In the genomic region with DNA sequence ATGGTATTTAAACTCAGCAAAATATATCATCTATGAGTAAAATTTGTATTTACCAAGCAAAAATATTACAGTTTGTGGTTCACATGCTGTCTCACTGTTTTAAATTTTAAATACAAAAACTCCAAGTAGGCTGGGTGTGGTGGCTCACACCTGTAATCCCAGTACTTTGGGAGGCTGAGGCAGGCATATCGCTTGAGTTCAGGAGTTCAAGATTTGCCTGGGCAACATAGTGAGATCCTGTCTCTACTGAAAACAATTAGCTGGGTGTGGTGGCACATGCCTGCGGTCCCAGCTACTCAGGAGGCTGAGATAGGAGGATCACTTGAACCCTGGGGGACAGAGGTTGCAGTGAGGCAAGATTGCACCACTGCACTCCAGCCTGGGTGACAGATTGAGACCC, we compare ENCODE assay signal across 34 cellular contexts.
"Had no signal": no experiment of that assay in that cellular context is flagged by ENCODE, and none has a peak within 500 bp of the region (broad histone marks: within the 10 kb centered on the region; RNA-seq: fewer than 3 reads in every experiment).

No MANE protein-coding gene starts in this region.

- H3K4me1 Mint-ChIP-seq: activated CD4-positive, alpha-beta memory T cell treated with anti-CD3 and anti-CD28 coated beads, Interleukin-2, amount 10 ng/mL, durations not matched to agents 7 days and 5 days; activated CD4-positive, alpha-beta T cell treated with anti-CD3 and anti-CD28 coated beads for 36 hours; activated CD4-positive, alpha-beta T cell treated with anti-CD3 and anti-CD28 coated beads, Interleukin-2, amount 10 ng/mL, durations not matched to agents 7 days and 5 days; activated CD8-positive, alpha-beta memory T cell treated with anti-CD3 and anti-CD28 coated beads, Interleukin-2, amount 10 ng/mL, durations not matched to agents 7 days and 5 days; activated naive CD4-positive, alpha-beta T cell treated with anti-CD3 and anti-CD28 coated beads, Interleukin-2, amount 10 ng/mL, durations not matched to agents 7 days and 5 days; activated naive CD4-positive, alpha-beta T cell treated with anti-CD3 and anti-CD28 coated beads, Interleukin-2, amount 50 U/mL, for 24 hours; activated naive CD8-positive, alpha-beta T cell treated with anti-CD3 and anti-CD28 coated beads for 36 hours had no signal

- H3K27ac ChIP-seq: adrenal gland, body of pancreas, brain microvascular endothelial cell, breast epithelium, VCaP had no signal

- H3K9me3 ChIP-seq: adrenal gland, body of pancreas had no signal

- H3K27ac Mint-ChIP-seq: activated CD4-positive, alpha-beta memory T cell treated with anti-CD3 and anti-CD28 coated beads, Interleukin-2, amount 10 ng/mL, durations not matched to agents 7 days and 5 days; activated CD4-positive, alpha-beta T cell treated with anti-CD3 and anti-CD28 coated beads for 36 hours; activated CD4-positive, alpha-beta T cell treated with anti-CD3 and anti-CD28 coated beads, Interleukin-2, amount 10 ng/mL, durations not matched to agents 7 days and 5 days; activated CD8-positive, alpha-beta memory T cell treated with anti-CD3 and anti-CD28 coated beads, Interleukin-2, amount 10 ng/mL, durations not matched to agents 7 days and 5 days; activated CD8-positive, alpha-beta T cell treated with anti-CD3 and anti-CD28 coated beads, Interleukin-2, amount 10 ng/mL, durations not matched to agents 7 days and 5 days; activated naive CD4-positive, alpha-beta T cell treated with anti-CD3 and anti-CD28 coated beads, Interleukin-2, amount 10 ng/mL, durations not matched to agents 7 days and 5 days; activated naive CD4-positive, alpha-beta T cell treated with anti-CD3 and anti-CD28 coated beads, Interleukin-2, amount 50 U/mL, for 24 hours; activated naive CD8-positive, alpha-beta T cell treated with anti-CD3 and anti-CD28 coated beads for 36 hours; activated T-cell treated with anti-CD3 and anti-CD28 coated beads, Interleukin-2, amount 50 U/mL, for 24 hours; activated T-helper 2 cell treated with anti-CD3 and anti-CD28 coated beads, Interferon-gamma antibody, Interleukin-2, Interleukin-4, amounts not matched to agents 10 μg/mL and 5 μg/mL and 100 μg/mL, durations not matched to agents 14 hours and 24 hours and 36 hours; T-helper 1 cell treated with Interleukin-12 subunit alpha and Interleukin-12 subunit beta and Interleukin-4 antibody, amounts not matched to agents 30 μg/mL and 1 μg/mL, for 36 hours; T-helper 2 cell treated with Interferon-gamma antibody and Interleukin-4, amounts not matched to agents 5 μg/mL and 100 μg/mL, for 36 hours had no signal

- H3K4me3 ChIP-seq: adrenal gland, body of pancreas, breast epithelium had no signal

- H3K36me3 ChIP-seq: adrenal gland, brain microvascular endothelial cell, breast epithelium had no signal

- H3K9me3 Mint-ChIP-seq: activated CD4-positive, alpha-beta memory T cell treated with anti-CD3 and anti-CD28 coated beads, Interleukin-2, amount 10 ng/mL, durations not matched to agents 7 days and 5 days; activated CD4-positive, alpha-beta T cell treated with anti-CD3 and anti-CD28 coated beads, Interleukin-2, amount 10 ng/mL, durations not matched to agents 7 days and 5 days; activated naive CD4-positive, alpha-beta T cell treated with anti-CD3 and anti-CD28 coated beads, Interleukin-2, amount 10 ng/mL, durations not matched to agents 7 days and 5 days; activated naive CD4-positive, alpha-beta T cell treated with anti-CD3 and anti-CD28 coated beads, Interleukin-2, amount 50 U/mL, for 24 hours; activated T-cell treated with anti-CD3 and anti-CD28 coated beads, Interleukin-2, amount 50 U/mL, for 24 hours; activated T-helper 2 cell treated with anti-CD3 and anti-CD28 coated beads, Interferon-gamma antibody, Interleukin-2, Interleukin-4, amounts not matched to agents 10 μg/mL and 5 μg/mL and 100 μg/mL, durations not matched to agents 14 hours and 24 hours and 36 hours; T-helper 1 cell treated with Interleukin-12 subunit alpha and Interleukin-12 subunit beta and Interleukin-4 antibody, amounts not matched to agents 30 μg/mL and 1 μg/mL, for 36 hours; T-helper 2 cell treated with Interferon-gamma antibody and Interleukin-4, amounts not matched to agents 5 μg/mL and 100 μg/mL, for 36 hours had no signal

- DNase-seq: activated CD4-positive, alpha-beta memory T cell treated with anti-CD3 and anti-CD28 coated beads, Interleukin-2, amount 10 ng/mL, durations not matched to agents 7 days and 5 days; activated CD4-positive, alpha-beta T cell treated with anti-CD3 and anti-CD28 coated beads for 1 hour; activated CD4-positive, alpha-beta T cell treated with anti-CD3 and anti-CD28 coated beads for 36 hours; activated CD4-positive, alpha-beta T cell treated with anti-CD3 and anti-CD28 coated beads for 48 hours; activated CD4-positive, alpha-beta T cell treated with anti-CD3 and anti-CD28 coated beads, Interleukin-2, amount 10 ng/mL, durations not matched to agents 7 days and 5 days; activated CD4-positive, alpha-beta T cell treated with anti-CD3 and anti-CD28 coated beads, Interleukin-2, amount 50 U/mL, for 48 hours; activated CD4-positive, CD25-positive, alpha-beta regulatory T cell; activated CD8-positive, alpha-beta memory T cell treated with anti-CD3 and anti-CD28 coated beads for 24 hours; activated CD8-positive, alpha-beta memory T cell treated with anti-CD3 and anti-CD28 coated beads, Interleukin-2, amount 10 ng/mL, durations not matched to agents 7 days and 5 days; activated CD8-positive, alpha-beta memory T cell treated with anti-CD3 and anti-CD28 coated beads, Interleukin-2, amount 50 U/mL, for 48 hours; activated CD8-positive, alpha-beta T cell treated with anti-CD3 and anti-CD28 coated beads, Interleukin-2, amount 10 ng/mL, durations not matched to agents 7 days and 5 days; activated effector memory CD4-positive, alpha-beta T cell treated with Interleukin-2 at 50 U/mL for 16 hours; activated gamma-delta T cell; activated naive CD4-positive, alpha-beta T cell treated with anti-CD3 and anti-CD28 coated beads, Interleukin-2, amount 10 ng/mL, durations not matched to agents 7 days and 5 days; activated naive CD4-positive, alpha-beta T cell treated with Interleukin-2 at 50 U/mL for 16 hours; activated naive CD8-positive, alpha-beta T cell treated with anti-CD3 and anti-CD28 coated beads for 36 hours; activated T-cell treated with anti-CD3 and anti-CD28 coated beads, Interleukin-2, amount 50 U/mL, for 24 hours; activated T-cell treated with anti-CD3 and anti-CD28 coated beads, Interleukin-2, amount 50 U/mL, for 48 hours; adrenal gland; amniotic stem cell; aorta; body of pancreas; brain microvascular endothelial cell; central memory CD4-positive, alpha-beta T cell; T-helper 1 cell; T-helper 2 cell; T-helper 9 cell had no signal

- ATAC-seq: activated CD4-positive, alpha-beta T cell treated with anti-CD3 and anti-CD28 coated beads for 36 hours; activated CD4-positive, CD25-positive, alpha-beta regulatory T cell treated with anti-CD3 and anti-CD28 coated beads, Interleukin-2, amount 50 U/mL, for 24 hours; activated CD8-positive, alpha-beta memory T cell treated with anti-CD3 and anti-CD28 coated beads, Interleukin-2, amount 10 ng/mL, durations not matched to agents 7 days and 5 days; activated CD8-positive, alpha-beta T cell treated with anti-CD3 and anti-CD28 coated beads, Interleukin-2, amount 10 ng/mL, durations not matched to agents 7 days and 5 days; body of pancreas had no signal

- H3K36me3 Mint-ChIP-seq: activated CD8-positive, alpha-beta memory T cell treated with anti-CD3 and anti-CD28 coated beads, Interleukin-2, amount 10 ng/mL, durations not matched to agents 7 days and 5 days; activated naive CD4-positive, alpha-beta T cell treated with anti-CD3 and anti-CD28 coated beads, Interleukin-2, amount 10 ng/mL, durations not matched to agents 7 days and 5 days; activated naive CD4-positive, alpha-beta T cell treated with anti-CD3 and anti-CD28 coated beads, Interleukin-2, amount 50 U/mL, for 24 hours had no signal

- H3K4me3 Mint-ChIP-seq: activated CD4-positive, alpha-beta memory T cell treated with anti-CD3 and anti-CD28 coated beads, Interleukin-2, amount 10 ng/mL, durations not matched to agents 7 days and 5 days; activated CD4-positive, alpha-beta T cell treated with anti-CD3 and anti-CD28 coated beads for 36 hours; activated CD4-positive, alpha-beta T cell treated with anti-CD3 and anti-CD28 coated beads, Interleukin-2, amount 10 ng/mL, durations not matched to agents 7 days and 5 days; activated CD8-positive, alpha-beta memory T cell treated with anti-CD3 and anti-CD28 coated beads, Interleukin-2, amount 10 ng/mL, durations not matched to agents 7 days and 5 days; activated CD8-positive, alpha-beta T cell treated with anti-CD3 and anti-CD28 coated beads, Interleukin-2, amount 10 ng/mL, durations not matched to agents 7 days and 5 days; activated naive CD4-positive, alpha-beta T cell treated with anti-CD3 and anti-CD28 coated beads, Interleukin-2, amount 10 ng/mL, durations not matched to agents 7 days and 5 days; activated naive CD4-positive, alpha-beta T cell treated with anti-CD3 and anti-CD28 coated beads, Interleukin-2, amount 50 U/mL, for 24 hours; activated naive CD8-positive, alpha-beta T cell treated with anti-CD3 and anti-CD28 coated beads for 36 hours; activated T-cell treated with anti-CD3 and anti-CD28 coated beads, Interleukin-2, amount 50 U/mL, for 24 hours; T-helper 1 cell treated with Interleukin-12 subunit alpha and Interleukin-12 subunit beta and Interleukin-4 antibody, amounts not matched to agents 30 μg/mL and 1 μg/mL, for 36 hours; T-helper 2 cell treated with Interferon-gamma antibody and Interleukin-4, amounts not matched to agents 5 μg/mL and 100 μg/mL, for 36 hours had no signal
